Comparison of ENCODE assay signal across 17 cellular contexts in the genomic region with DNA sequence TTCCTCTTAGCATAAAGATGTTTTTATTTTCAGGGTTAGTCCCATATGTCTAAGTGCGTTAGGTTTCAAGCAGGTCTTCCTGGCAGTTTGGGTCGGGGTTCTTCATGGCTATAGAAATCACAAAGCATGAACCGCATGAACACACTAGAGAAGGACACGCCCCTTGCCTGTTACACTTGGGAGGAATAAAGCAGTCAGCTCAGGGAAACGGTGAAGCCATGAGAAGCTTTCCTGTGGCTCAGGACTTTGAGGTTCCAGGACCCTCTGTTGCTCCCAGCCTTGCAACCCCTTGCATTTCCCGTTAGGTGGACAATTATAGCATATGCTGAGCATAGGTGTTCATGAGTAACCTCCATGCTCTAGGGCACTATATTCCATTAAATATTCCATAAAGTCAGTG.
A peak's percentile ranks its signal among the peaks of the same experiment; 100 is the strongest.
DNase-seq lines count a peak whose midpoint lies in the region; ATAC-seq and TF ChIP-seq lines count a peak whose summit lies in the region.
"Had no signal": no experiment of that assay in that cellular context is flagged by ENCODE, and none has a peak within 500 bp of the region (broad histone marks: within the 10 kb centered on the region; RNA-seq: fewer than 3 reads in every experiment).

No MANE protein-coding gene starts in this region.

- H3K4me3 Mint-ChIP-seq in brain (peak overlapping the region; percentile 54 to 74 (median 63)), neural crest cell (peak overlapping the region; percentile 87)
- H3K4me3 Mint-ChIP-seq: CD4-positive, alpha-beta T cell had no signal

- TF ChIP-seq CTCF in brain (conservative IDR thresholded peaks at IDR 0.05) (no peak), neural crest cell (conservative IDR thresholded peaks at IDR 0.05) (no peak), omental fat pad (IDR thresholded peaks at IDR 0.05) (no peak)

- peaks cover under 1% of the 10 kb centered on the region for H3K36me3 Mint-ChIP-seq in brain
- no peaks in the 10 kb centered on the region for H3K36me3 Mint-ChIP-seq in neural crest cell (ENCODE audit: low read depth)
- H3K36me3 Mint-ChIP-seq: naive thymus-derived CD8-positive, alpha-beta T cell had no signal

- no peak overlapping the region for H3K4me3 ChIP-seq in H7 (ENCODE audit: insufficient read depth, low read depth, low read length)

- no peaks in the 10 kb centered on the region for H3K9me3 Mint-ChIP-seq in brain
- no peaks in the 10 kb centered on the region for H3K9me3 Mint-ChIP-seq in neural crest cell
- H3K9me3 Mint-ChIP-seq: CD4-positive, alpha-beta T cell; naive thymus-derived CD8-positive, alpha-beta T cell had no signal

- DNase-seq in H7 (peak; percentile 8), NCI-H2029 treated with DMSO at 0.1 percent for 48 hours (lab: John Stamatoyannopoulos, UW) (peak; percentile 62), neural crest cell (ENCODE audit: low read depth, low spot score) (no peak), omental fat pad (ENCODE audit: low spot score) (no peak), LoVo (ENCODE audit: low spot score) (no peak)
- DNase-seq in activated CD4-positive, alpha-beta T cell treated with anti-CD3 and anti-CD28 coated beads, Interleukin-2, amount 50 U/mL, for 1 hour: no peak
- DNase-seq: activated naive CD4-positive, alpha-beta T cell treated with anti-CD3 and anti-CD28 coated beads, Interleukin-2, amount 50 U/mL, for 16 hours; CD4-positive, alpha-beta T cell; cerebellar nuclear complex; GDM1; GOT3; KG1; naive thymus-derived CD8-positive, alpha-beta T cell; SIG-M5 had no signal

- H3K27me3 Mint-ChIP-seq in brain (peaks cover 5% of the 10 kb centered on the region), neural crest cell (ENCODE audit: low read depth) (peaks cover 8% of the 10 kb centered on the region)

- H3K27me3 ChIP-seq in H7 (ENCODE audit: control insufficient read depth, insufficient read depth, low read length): no peaks in the 10 kb centered on the region; the same call in 1 of the 2 replicates

- H3K36me3 ChIP-seq in H7 (replicated peaks; ENCODE audit: control insufficient read depth, insufficient read depth, low read length): no peaks in the 10 kb centered on the region

- no peak for ATAC-seq in omental fat pad (ENCODE audit: low FRiP score)
- ATAC-seq: left lobe of liver; naive thymus-derived CD8-positive, alpha-beta T cell; sciatic nerve had no signal

- peaks cover 56% of the 10 kb centered on the region for H3K4me1 Mint-ChIP-seq in brain
- H3K4me1 Mint-ChIP-seq in neural crest cell: peaks cover 64% of the 10 kb centered on the region

- H3K27ac Mint-ChIP-seq in brain: peak overlapping the region in 3 of 5 experiments; percentile 42 to 73 (median 69)
- H3K27ac Mint-ChIP-seq in neural crest cell (ENCODE audit: unreplicated experiment): peak overlapping the region; percentile 51
- H3K27ac Mint-ChIP-seq: CD4-positive, alpha-beta T cell; naive thymus-derived CD8-positive, alpha-beta T cell had no signal

Comparison
In these comparisons a context has a peak if more than half of its experiments do, and no peak if none do; other contexts are left out.
1. DNase-seq: peak in H7 (single experiment) and NCI-H2029 treated with DMSO at 0.1 percent for 48 hours (single experiment); none in neural crest cell (single experiment), omental fat pad (single experiment), activated CD4-positive, alpha-beta T cell treated with anti-CD3 and anti-CD28 coated beads, Interleukin-2, amount 50 U/mL, for 1 hour (single experiment) and LoVo (single experiment).